In the genomic region with DNA sequence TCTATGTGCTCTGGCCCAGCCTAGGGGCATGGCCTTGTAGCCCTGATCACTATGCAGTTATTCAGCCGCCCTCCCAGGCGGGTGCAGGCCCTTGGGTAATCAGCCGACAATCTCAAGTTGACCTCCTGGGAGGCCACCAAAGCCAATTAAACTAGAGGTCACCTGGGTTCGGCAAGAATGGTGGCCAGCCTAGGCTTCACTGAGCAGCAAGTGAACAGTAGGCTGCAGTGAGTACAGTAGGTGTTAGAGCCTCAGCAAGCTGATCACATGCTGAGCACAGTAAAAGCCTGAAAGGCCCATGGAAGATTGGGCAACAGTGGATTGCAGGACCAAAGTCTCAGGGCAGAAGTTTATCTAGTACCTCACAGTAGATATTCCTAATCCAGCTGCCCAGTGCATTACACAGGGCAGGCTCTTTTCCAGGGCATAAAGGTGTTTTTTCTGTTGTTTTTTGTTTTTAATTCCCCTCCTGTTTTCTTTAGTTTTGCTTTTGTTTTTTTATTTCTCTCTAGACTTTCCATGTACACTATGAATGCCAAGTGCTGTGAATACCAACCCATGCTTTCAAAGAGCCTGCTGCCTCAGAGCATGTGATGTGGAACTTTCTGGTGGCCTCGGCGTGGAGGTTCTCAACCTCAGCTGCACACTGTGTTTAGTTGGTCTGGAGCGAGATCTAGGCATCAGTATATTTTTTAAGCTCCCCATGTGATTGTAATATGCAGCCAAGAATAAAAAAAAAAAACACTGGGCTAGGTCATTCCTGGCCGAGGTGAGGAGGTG, we compare ENCODE assay signal across 1 cellular context.
A peak's percentile ranks its signal among the peaks of the same experiment; 100 is the strongest.
TF ChIP-seq lines count a peak whose summit lies in the region.

No MANE protein-coding gene starts in this region.

TF ChIP-seq in K562, 482 proteins besides CTCF, POLR2A, EP300 and RAD21:
- TF ChIP-seq KLF16 (IDR thresholded peaks at IDR 0.05), result no peak
- no peak for TF ChIP-seq CCNT2 (IDR thresholded peaks at IDR 0.05; ENCODE audit: borderline replicate concordance, extremely low read depth, insufficient read length, low read depth, low read length)
- no peak for TF ChIP-seq NCOA6 (IDR thresholded peaks at IDR 0.05)
- TF ChIP-seq, protein P1, sequence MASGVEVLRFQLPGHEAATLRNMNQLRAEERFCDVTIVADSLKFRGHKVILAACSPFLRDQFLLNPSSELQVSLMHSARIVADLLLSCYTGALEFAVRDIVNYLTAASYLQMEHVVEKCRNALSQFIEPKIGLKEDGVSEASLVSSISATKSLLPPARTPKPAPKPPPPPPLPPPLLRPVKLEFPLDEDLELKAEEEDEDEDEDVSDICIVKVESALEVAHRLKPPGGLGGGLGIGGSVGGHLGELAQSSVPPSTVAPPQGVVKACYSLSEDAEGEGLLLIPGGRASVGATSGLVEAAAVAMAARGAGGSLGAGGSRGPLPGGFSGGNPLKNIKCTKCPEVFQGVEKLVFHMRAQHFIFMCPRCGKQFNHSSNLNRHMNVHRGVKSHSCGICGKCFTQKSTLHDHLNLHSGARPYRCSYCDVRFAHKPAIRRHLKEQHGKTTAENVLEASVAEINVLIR (CRISPR knock-in tag; IDR thresholded peaks at IDR 0.05), result no peak
- TF ChIP-seq CEBPB (tag; IDR thresholded peaks at IDR 0.05), result peak; percentile 36; the same call in 1 of the 2 replicates
- TF ChIP-seq, protein P2, sequence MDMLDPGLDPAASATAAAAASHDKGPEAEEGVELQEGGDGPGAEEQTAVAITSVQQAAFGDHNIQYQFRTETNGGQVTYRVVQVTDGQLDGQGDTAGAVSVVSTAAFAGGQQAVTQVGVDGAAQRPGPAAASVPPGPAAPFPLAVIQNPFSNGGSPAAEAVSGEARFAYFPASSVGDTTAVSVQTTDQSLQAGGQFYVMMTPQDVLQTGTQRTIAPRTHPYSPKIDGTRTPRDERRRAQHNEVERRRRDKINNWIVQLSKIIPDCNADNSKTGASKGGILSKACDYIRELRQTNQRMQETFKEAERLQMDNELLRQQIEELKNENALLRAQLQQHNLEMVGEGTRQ (CRISPR knock-in tag; IDR thresholded peaks at IDR 0.05), result no peak
- TF ChIP-seq, protein P3, sequence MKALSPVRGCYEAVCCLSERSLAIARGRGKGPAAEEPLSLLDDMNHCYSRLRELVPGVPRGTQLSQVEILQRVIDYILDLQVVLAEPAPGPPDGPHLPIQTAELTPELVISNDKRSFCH (CRISPR knock-in tag; IDR thresholded peaks at IDR 0.05), result no peak
- TF ChIP-seq, protein P3 (tag; IDR thresholded peaks at IDR 0.05), result no peak
- no peak for TF ChIP-seq SAP30 (IDR thresholded peaks at IDR 0.05; ENCODE audit: borderline replicate concordance, insufficient read depth, low read depth, low read length, poor library complexity, severe bottlenecking)
- no peak for TF ChIP-seq CEBPG (CRISPR knock-in tag; IDR thresholded peaks at IDR 0.05)
- peak in 1 of 2 experiments; percentile 60; a peak in 2 of 4 replicates for TF ChIP-seq CEBPG (tag; conservative IDR thresholded peaks at IDR 0.05 in 1 of 2, IDR thresholded peaks at IDR 0.05 in 1 of 2)
- TF ChIP-seq, protein P4, sequence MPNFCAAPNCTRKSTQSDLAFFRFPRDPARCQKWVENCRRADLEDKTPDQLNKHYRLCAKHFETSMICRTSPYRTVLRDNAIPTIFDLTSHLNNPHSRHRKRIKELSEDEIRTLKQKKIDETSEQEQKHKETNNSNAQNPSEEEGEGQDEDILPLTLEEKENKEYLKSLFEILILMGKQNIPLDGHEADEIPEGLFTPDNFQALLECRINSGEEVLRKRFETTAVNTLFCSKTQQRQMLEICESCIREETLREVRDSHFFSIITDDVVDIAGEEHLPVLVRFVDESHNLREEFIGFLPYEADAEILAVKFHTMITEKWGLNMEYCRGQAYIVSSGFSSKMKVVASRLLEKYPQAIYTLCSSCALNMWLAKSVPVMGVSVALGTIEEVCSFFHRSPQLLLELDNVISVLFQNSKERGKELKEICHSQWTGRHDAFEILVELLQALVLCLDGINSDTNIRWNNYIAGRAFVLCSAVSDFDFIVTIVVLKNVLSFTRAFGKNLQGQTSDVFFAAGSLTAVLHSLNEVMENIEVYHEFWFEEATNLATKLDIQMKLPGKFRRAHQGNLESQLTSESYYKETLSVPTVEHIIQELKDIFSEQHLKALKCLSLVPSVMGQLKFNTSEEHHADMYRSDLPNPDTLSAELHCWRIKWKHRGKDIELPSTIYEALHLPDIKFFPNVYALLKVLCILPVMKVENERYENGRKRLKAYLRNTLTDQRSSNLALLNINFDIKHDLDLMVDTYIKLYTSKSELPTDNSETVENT (CRISPR knock-in tag; IDR thresholded peaks at IDR 0.05), result no peak
- no peak for TF ChIP-seq ERF (CRISPR knock-in tag; IDR thresholded peaks at IDR 0.05)
- TF ChIP-seq, protein P5, sequence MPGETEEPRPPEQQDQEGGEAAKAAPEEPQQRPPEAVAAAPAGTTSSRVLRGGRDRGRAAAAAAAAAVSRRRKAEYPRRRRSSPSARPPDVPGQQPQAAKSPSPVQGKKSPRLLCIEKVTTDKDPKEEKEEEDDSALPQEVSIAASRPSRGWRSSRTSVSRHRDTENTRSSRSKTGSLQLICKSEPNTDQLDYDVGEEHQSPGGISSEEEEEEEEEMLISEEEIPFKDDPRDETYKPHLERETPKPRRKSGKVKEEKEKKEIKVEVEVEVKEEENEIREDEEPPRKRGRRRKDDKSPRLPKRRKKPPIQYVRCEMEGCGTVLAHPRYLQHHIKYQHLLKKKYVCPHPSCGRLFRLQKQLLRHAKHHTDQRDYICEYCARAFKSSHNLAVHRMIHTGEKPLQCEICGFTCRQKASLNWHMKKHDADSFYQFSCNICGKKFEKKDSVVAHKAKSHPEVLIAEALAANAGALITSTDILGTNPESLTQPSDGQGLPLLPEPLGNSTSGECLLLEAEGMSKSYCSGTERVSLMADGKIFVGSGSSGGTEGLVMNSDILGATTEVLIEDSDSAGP (CRISPR knock-in tag; IDR thresholded peaks at IDR 0.05), result no peak
- TF ChIP-seq SPI1 (IDR thresholded peaks at IDR 0.05; ENCODE audit: borderline replicate concordance, low read depth, low read length), result no peak
- TF ChIP-seq ZNF780A (CRISPR knock-in tag; IDR thresholded peaks at IDR 0.05), result no peak
- TF ChIP-seq COPS2 (conservative IDR thresholded peaks at IDR 0.05), result no peak
- no peak for TF ChIP-seq EZH2 (IDR thresholded peaks at IDR 0.05; ENCODE audit: borderline replicate concordance, low read depth, low read length)
- no peak for TF ChIP-seq SIRT6 (IDR thresholded peaks at IDR 0.05; ENCODE audit: low read depth, low read length)
